11 cellular contexts compared by ENCODE assay signal in the genomic region with DNA sequence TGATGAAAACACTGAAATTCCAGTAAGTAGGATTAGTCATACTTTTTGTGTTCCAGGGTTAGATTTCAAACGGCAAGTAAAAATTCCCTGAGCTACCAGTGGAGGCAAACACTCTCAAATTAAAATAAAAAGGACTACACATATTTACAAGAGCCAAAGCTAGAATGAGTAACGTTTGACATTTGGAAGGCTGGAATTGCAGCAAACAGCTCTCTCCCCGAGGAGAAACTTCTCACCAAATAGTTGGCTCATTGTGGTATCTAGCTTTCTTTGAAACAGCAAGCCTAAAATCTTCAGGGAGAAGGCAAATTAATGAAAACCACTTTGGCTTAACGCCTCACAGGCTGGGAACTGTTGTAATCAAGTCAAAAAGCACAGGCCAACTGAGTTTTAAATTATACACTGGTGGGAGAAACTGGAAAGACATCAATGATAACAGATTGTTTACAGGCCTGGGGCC.
DNase-seq lines count a peak whose midpoint lies in the region; ATAC-seq and TF ChIP-seq lines count a peak whose summit lies in the region.
"Had no signal": no experiment of that assay in that cellular context is flagged by ENCODE, and none has a peak within 500 bp of the region (broad histone marks: within the 10 kb centered on the region; RNA-seq: fewer than 3 reads in every experiment).

No MANE protein-coding gene starts in this region.

- H3K9me3 Mint-ChIP-seq in naive thymus-derived CD8-positive, alpha-beta T cell: peaks cover 0 to 3% (median 0%) of the 10 kb centered on the region in 9 donors
- H3K9me3 Mint-ChIP-seq in T-helper 2 cell treated with Interferon-gamma antibody and Interleukin-4, amounts not matched to agents 5 μg/mL and 100 μg/mL, for 36 hours: no peaks in the 10 kb centered on the region
- H3K9me3 Mint-ChIP-seq: central memory CD8-positive, alpha-beta T cell had no signal

- H3K4me3 Mint-ChIP-seq in naive thymus-derived CD8-positive, alpha-beta T cell: no peak overlapping the region
- H3K4me3 Mint-ChIP-seq in T-helper 2 cell treated with Interferon-gamma antibody and Interleukin-4, amounts not matched to agents 5 μg/mL and 100 μg/mL, for 36 hours: no peak overlapping the region
- H3K4me3 Mint-ChIP-seq: central memory CD8-positive, alpha-beta T cell had no signal

- TF ChIP-seq CTCF in brain microvascular endothelial cell (IDR thresholded peaks at IDR 0.05; ENCODE audit: low read depth, low read length, missing control alignments) (peak; percentile 47), smooth muscle cell (IDR thresholded peaks at IDR 0.05; ENCODE audit: borderline replicate concordance, insufficient read depth, poor library complexity, severe bottlenecking) (no peak)

- peaks cover 3 to 19% (median 8%) of the 10 kb centered on the region in 5 donors for H3K27me3 Mint-ChIP-seq in naive thymus-derived CD8-positive, alpha-beta T cell
- H3K27me3 Mint-ChIP-seq in T-helper 2 cell treated with Interferon-gamma antibody and Interleukin-4, amounts not matched to agents 5 μg/mL and 100 μg/mL, for 36 hours (ENCODE audit: low read depth): peaks cover 10% of the 10 kb centered on the region

- H3K4me1 Mint-ChIP-seq in naive thymus-derived CD8-positive, alpha-beta T cell: no peaks in the 10 kb centered on the region
- no peaks in the 10 kb centered on the region for H3K4me1 Mint-ChIP-seq in T-helper 2 cell treated with Interferon-gamma antibody and Interleukin-4, amounts not matched to agents 5 μg/mL and 100 μg/mL, for 36 hours (ENCODE audit: low read depth)
- H3K4me1 Mint-ChIP-seq: central memory CD8-positive, alpha-beta T cell had no signal

- H3K4me1 ChIP-seq in GM23248 (ENCODE audit: insufficient read depth) (peaks cover 32% of the 10 kb centered on the region), smooth muscle cell (ENCODE audit: low read depth) (peaks cover 19% of the 10 kb centered on the region)

- H3K27ac ChIP-seq in GM23248 (peak overlapping the region; percentile 91), brain microvascular endothelial cell (peak overlapping the region; percentile 40), smooth muscle cell (ENCODE audit: low read depth) (peak overlapping the region; percentile 92)

- H3K9me3 ChIP-seq in GM23248 (ENCODE audit: low read depth) (no peaks in the 10 kb centered on the region), smooth muscle cell (replicated peaks; ENCODE audit: low read depth) (no peaks in the 10 kb centered on the region)

- POLR2A ChIA-PET in naive thymus-derived CD8-positive, alpha-beta T cell (lab: Charles Lee): no interaction called here

- H3K27ac Mint-ChIP-seq in naive thymus-derived CD8-positive, alpha-beta T cell: no peak overlapping the region
- H3K27ac Mint-ChIP-seq in T-helper 2 cell treated with Interferon-gamma antibody and Interleukin-4, amounts not matched to agents 5 μg/mL and 100 μg/mL, for 36 hours: no peak overlapping the region

- ATAC-seq in naive thymus-derived CD8-positive, alpha-beta T cell: no peak
- ATAC-seq in HG03025 (IDR thresholded peaks at IDR 0.05; ENCODE audit: low FRiP score, unreplicated experiment): no peak

- no peaks in the 10 kb centered on the region for H3K36me3 ChIP-seq in GM23248 (ENCODE audit: low read depth)
- H3K36me3 ChIP-seq in brain microvascular endothelial cell (replicated peaks): no peaks in the 10 kb centered on the region
- no peaks in the 10 kb centered on the region for H3K36me3 ChIP-seq in smooth muscle cell (ENCODE audit: low read depth)

- no peaks in the 10 kb centered on the region for H3K36me3 Mint-ChIP-seq in naive thymus-derived CD8-positive, alpha-beta T cell
- H3K36me3 Mint-ChIP-seq in T-helper 2 cell treated with Interferon-gamma antibody and Interleukin-4, amounts not matched to agents 5 μg/mL and 100 μg/mL, for 36 hours (ENCODE audit: low read depth): no peaks in the 10 kb centered on the region

- 2 to 6% methylated on average over 4 of the region's 4 CpGs for WGBS in GM23248 (ENCODE audit: low coverage in 1 of 2, low lambda C conversion rate in 2 of 2, missing lambda C conversion rate in 2 of 2), 2 experiments
- WGBS in smooth muscle cell (ENCODE audit: low lambda C conversion rate): 4% methylated on average over 4 of the region's 4 CpGs

- H4K20me1 ChIP-seq in GM23248 (ENCODE audit: insufficient read depth) (no peaks in the 10 kb centered on the region), smooth muscle cell (ENCODE audit: low read depth) (no peaks in the 10 kb centered on the region)

- no peaks in the 10 kb centered on the region for H3K27me3 ChIP-seq in GM23248 (replicated peaks; ENCODE audit: insufficient read depth)
- no peaks in the 10 kb centered on the region for H3K27me3 ChIP-seq in brain microvascular endothelial cell (replicated peaks)
- H3K27me3 ChIP-seq in smooth muscle cell (ENCODE audit: low read depth): no peaks in the 10 kb centered on the region

- no peaks in the 10 kb centered on the region for H3K9me2 ChIP-seq in GM23248 (ENCODE audit: insufficient read depth)

- H3K79me2 ChIP-seq in GM23248 (ENCODE audit: insufficient read depth) (no peaks in the 10 kb centered on the region), smooth muscle cell (ENCODE audit: low read depth) (no peaks in the 10 kb centered on the region)

- H2AFZ ChIP-seq in GM23248: peak overlapping the region; percentile 64
- peak overlapping the region; percentile 89 for H2AFZ ChIP-seq in smooth muscle cell (ENCODE audit: low read depth)

- H3K4me3 ChIP-seq in GM23248: no peak overlapping the region
- H3K4me3 ChIP-seq in brain microvascular endothelial cell (ENCODE audit: low read depth, low read length): no peak overlapping the region
- no peak overlapping the region for H3K4me3 ChIP-seq in smooth muscle cell

- peak; percentile 93 for DNase-seq in GM23248
- DNase-seq in brain microvascular endothelial cell: peak; percentile 63
- DNase-seq in hepatic stellate cell (ENCODE audit: low spot score): peak; percentile 20
- no peak for DNase-seq in smooth muscle cell (lab: John Stamatoyannopoulos, UW; ENCODE audit: unreplicated experiment)
- no peak for DNase-seq in naive thymus-derived CD8-positive, alpha-beta T cell
- no peak for DNase-seq in NCI-H1048 (lab: John Stamatoyannopoulos, UW)
- DNase-seq in T-helper 2 cell treated with Interferon-gamma antibody and Interleukin-4, amounts not matched to agents 5 μg/mL and 100 μg/mL, for 36 hours (ENCODE audit: low spot score): no peak
- DNase-seq: activated CD4-positive, CD25-positive, alpha-beta regulatory T cell; NCI-H748 treated with DMSO at 0.1 percent for 48 hours had no signal

- peak overlapping the region; percentile 61 for H3K9ac ChIP-seq in GM23248
- H3K9ac ChIP-seq in smooth muscle cell (ENCODE audit: low read depth): peak overlapping the region; percentile 44

- in situ Hi-C loops in GM23248 (cut with MboI) (loop anchor here (25.0 kb wide), 1 partner anchor 665 kb away; no protein-coding TSS in a partner anchor), brain microvascular endothelial cell (cut with HindIII; ENCODE audit: low pct_ligation_motif_present, low sequenced_read_pairs) (loop anchor here (25.0 kb wide), 1 partner anchor 665 kb away; no protein-coding TSS in a partner anchor)

- H3K4me2 ChIP-seq in GM23248 (ENCODE audit: unreplicated experiment): peak overlapping the region; percentile 45
- H3K4me2 ChIP-seq in smooth muscle cell: peak overlapping the region; percentile 74

- H3F3A ChIP-seq in GM23248 (ENCODE audit: insufficient read depth) (peaks cover 44% of the 10 kb centered on the region), smooth muscle cell (ENCODE audit: low read depth) (peaks cover 19% of the 10 kb centered on the region)

Comparison
In these comparisons a context has a peak if more than half of its experiments do, and no peak if none do; other contexts are left out.
1. DNase-seq: peak in GM23248 (single experiment), brain microvascular endothelial cell (single experiment) and hepatic stellate cell (single experiment); none in smooth muscle cell (single experiment), naive thymus-derived CD8-positive, alpha-beta T cell (0 of 10), NCI-H1048 (single experiment) and T-helper 2 cell treated with Interferon-gamma antibody and Interleukin-4, amounts not matched to agents 5 μg/mL and 100 μg/mL, for 36 hours (single experiment).
2. H3K27ac ChIP-seq: peak in every context shown above with its lines; median percentile 92 in smooth muscle cell; 91 in GM23248; 40 in brain microvascular endothelial cell.